In genomic region chr2:75533135-75533534, GRCh38 we compare ENCODE assay signal across 9 cellular contexts. TPM values are rescaled to one million over a fixed set of nuclear protein-coding genes. Genes with fewer than 3 reads are reported as not detected.
"Had no signal": no experiment of that assay in that cellular context is flagged by ENCODE, and none has a peak within 500 bp of the region (broad histone marks: within the 10 kb centered on the region; RNA-seq: fewer than 3 reads in every experiment).

No MANE protein-coding gene starts in this region.

- H3K9ac ChIP-seq: KMS-11 had no signal

- H3K4me1 Mint-ChIP-seq: IgD-negative memory B cell had no signal

- H3K4me2 ChIP-seq: KMS-11 had no signal

- H3K4me3 ChIP-seq: K562 had no signal

- H3K27ac Mint-ChIP-seq: IgD-negative memory B cell had no signal

- H3K4me3 Mint-ChIP-seq: IgD-negative memory B cell had no signal

- ATAC-seq: K562 had no signal

- FAIRE-seq: HTR-8/SVneo, K562 had no signal

- DNase-seq: IMR-90, KBM-7, KG1 had no signal

- H3K36me3 Mint-ChIP-seq: IgD-negative memory B cell had no signal

- H3K27ac ChIP-seq: HL-60, KMS-11 had no signal

RNA-seq across cellular contexts. Expression of gene EVA1A, which starts 27.6 kb away (rescaled TPM):
- total RNA-seq: HT-29, K562 had no signal
- polyA plus RNA-seq: IgD-negative memory B cell, K562 had no signal
